1 cellular context compared by ENCODE assay signal in genomic region chr13:50911051-50911690, GRCh38.
TF ChIP-seq lines count a peak whose summit lies in the region.

No MANE protein-coding gene starts in this region.

TF ChIP-seq in H1, 55 proteins besides CTCF, POLR2A, EP300 and RAD21 (continued from another document):
- TF ChIP-seq MAX (IDR thresholded peaks at IDR 0.05) (no peak), ATF3 (IDR thresholded peaks at IDR 0.05; ENCODE audit: insufficient read depth, low read depth, low read length) (no peak)
